ENCODE assay signal across 14 cellular contexts in genomic region chr6:153553627-153554026, GRCh38.
DNase-seq lines count a peak whose midpoint lies in the region; ATAC-seq and TF ChIP-seq lines count a peak whose summit lies in the region.
"Had no signal": no experiment of that assay in that cellular context is flagged by ENCODE, and none has a peak within 500 bp of the region (broad histone marks: within the 10 kb centered on the region; RNA-seq: fewer than 3 reads in every experiment).

No MANE protein-coding gene starts in this region.

- POLR2A ChIA-PET in WTC11 (lab: Charles Lee) = interaction anchor here (0.5 kb wide), 1 partner anchor 378 kb away, joined by 4 read pairs; no protein-coding TSS in a partner anchor

- H3K27ac ChIP-seq in HL-60 (replicated peaks) (no peak overlapping the region), upper lobe of left lung (no peak overlapping the region)
- H3K27ac ChIP-seq: skin epidermis had no signal

- no peak overlapping the region for H3K4me3 ChIP-seq in HL-60 (replicated peaks; ENCODE audit: insufficient read depth, low read length)
- H3K4me3 ChIP-seq in upper lobe of left lung = no peak overlapping the region
- H3K4me3 ChIP-seq: skin epidermis had no signal

- no peaks in the 10 kb centered on the region for H3K9me3 ChIP-seq in upper lobe of left lung

- TF ChIP-seq CTCF in HL-60 (IDR thresholded peaks at IDR 0.05; ENCODE audit: insufficient read depth, low read length) = peak; percentile 5
- TF ChIP-seq CTCF in WTC11 (IDR thresholded peaks at IDR 0.05) = peak; percentile 34; the same call in 1 of the 2 replicates
- TF ChIP-seq CTCF in upper lobe of left lung (IDR thresholded peaks at IDR 0.05) = no peak

- TF ChIP-seq POLR2A in upper lobe of left lung (IDR thresholded peaks at IDR 0.05) = no peak

- no peaks in the 10 kb centered on the region for H3K9me3 Mint-ChIP-seq in WTC11

- no peak for TF ChIP-seq EP300 in upper lobe of left lung (IDR thresholded peaks at IDR 0.05)

- H3K27me3 ChIP-seq in HL-60 (ENCODE audit: insufficient read depth, poor library complexity, severe bottlenecking) = no peaks in the 10 kb centered on the region
- H3K27me3 ChIP-seq in upper lobe of left lung = no peaks in the 10 kb centered on the region

- H3K4me1 ChIP-seq in upper lobe of left lung = no peaks in the 10 kb centered on the region

- no peak overlapping the region for H3K4me3 Mint-ChIP-seq in WTC11
- H3K4me3 Mint-ChIP-seq: brain had no signal

- no peaks in the 10 kb centered on the region for H3K36me3 ChIP-seq in upper lobe of left lung

- CTCF ChIA-PET in WTC11 (lab: Charles Lee) = interaction anchor here (0.8 to 1.4 kb wide), 9 partner anchors 10 to 502 kb away, joined by 3 to 18 read pairs (median 3); no protein-coding TSS in a partner anchor

- H3K4me1 Mint-ChIP-seq in WTC11 = peaks cover 3% of the 10 kb centered on the region; the same call in 1 of the 2 replicates
- H3K4me1 Mint-ChIP-seq: brain had no signal

- H3K27ac Mint-ChIP-seq in WTC11 = no peak overlapping the region
- H3K27ac Mint-ChIP-seq: brain had no signal

- ATAC-seq in WTC11 (peak; percentile 100), upper lobe of left lung (ENCODE audit: low FRiP score in 2 of 2) (no peak), GM21737 (IDR thresholded peaks at IDR 0.05; ENCODE audit: unreplicated experiment) (no peak)
- ATAC-seq: left colon had no signal

- DNase-seq in G401 (ENCODE audit: low spot score) (peak; percentile 4), HL-60 (ENCODE audit: low read depth in 1 of 2, low spot score in 1 of 2) (no peak), WTC11 (ENCODE audit: low spot score) (peak; percentile 47), medulla oblongata (ENCODE audit: extremely low spot score) (peak; percentile 3), C1 segment of cervical spinal cord (lab: John Stamatoyannopoulos, UW) (no peak), upper lobe of left lung (no peak), NCI-H146 treated with DMSO at 0.1 percent for 48 hours (lab: John Stamatoyannopoulos, UW; ENCODE audit: unreplicated experiment) (no peak)
- DNase-seq: activated CD4-positive, alpha-beta T cell treated with anti-CD3 and anti-CD28 coated beads for 1 hour; left colon; NCI-H1092; substantia nigra had no signal

- H3K36me3 Mint-ChIP-seq in WTC11 = no peaks in the 10 kb centered on the region
- H3K36me3 Mint-ChIP-seq: brain had no signal

- H3K27me3 Mint-ChIP-seq in WTC11 (ENCODE audit: low read depth) = no peaks in the 10 kb centered on the region
- H3K27me3 Mint-ChIP-seq: brain had no signal

- in situ Hi-C loops in G401 (cut with HindIII; ENCODE audit: low sequenced_read_pairs) = no loop called here

- WGBS in upper lobe of left lung, 2 donors = 72 to 75% methylated on average over 1 of the region's 1 CpG

TF ChIP-seq in WTC11, 78 proteins besides CTCF, POLR2A, EP300 and RAD21:
- no peak for TF ChIP-seq IRF2 (CRISPR knock-in tag; IDR thresholded peaks at IDR 0.05; ENCODE audit: borderline replicate concordance, low read depth)
- no peak for TF ChIP-seq NR1H2 (CRISPR knock-in tag; IDR thresholded peaks at IDR 0.05)

Comparison
In these comparisons a context has a peak if more than half of its experiments do, and no peak if none do; other contexts are left out.
1. DNase-seq: peak in G401 (single experiment), WTC11 (single experiment) and medulla oblongata (single experiment); none in HL-60 (0 of 2), C1 segment of cervical spinal cord (0 of 14), upper lobe of left lung (0 of 2) and NCI-H146 treated with DMSO at 0.1 percent for 48 hours (single experiment).
2. CTCF ChIP-seq: peak in HL-60 (single experiment) and WTC11 (single experiment); none in upper lobe of left lung (0 of 6).